In the genomic region with DNA sequence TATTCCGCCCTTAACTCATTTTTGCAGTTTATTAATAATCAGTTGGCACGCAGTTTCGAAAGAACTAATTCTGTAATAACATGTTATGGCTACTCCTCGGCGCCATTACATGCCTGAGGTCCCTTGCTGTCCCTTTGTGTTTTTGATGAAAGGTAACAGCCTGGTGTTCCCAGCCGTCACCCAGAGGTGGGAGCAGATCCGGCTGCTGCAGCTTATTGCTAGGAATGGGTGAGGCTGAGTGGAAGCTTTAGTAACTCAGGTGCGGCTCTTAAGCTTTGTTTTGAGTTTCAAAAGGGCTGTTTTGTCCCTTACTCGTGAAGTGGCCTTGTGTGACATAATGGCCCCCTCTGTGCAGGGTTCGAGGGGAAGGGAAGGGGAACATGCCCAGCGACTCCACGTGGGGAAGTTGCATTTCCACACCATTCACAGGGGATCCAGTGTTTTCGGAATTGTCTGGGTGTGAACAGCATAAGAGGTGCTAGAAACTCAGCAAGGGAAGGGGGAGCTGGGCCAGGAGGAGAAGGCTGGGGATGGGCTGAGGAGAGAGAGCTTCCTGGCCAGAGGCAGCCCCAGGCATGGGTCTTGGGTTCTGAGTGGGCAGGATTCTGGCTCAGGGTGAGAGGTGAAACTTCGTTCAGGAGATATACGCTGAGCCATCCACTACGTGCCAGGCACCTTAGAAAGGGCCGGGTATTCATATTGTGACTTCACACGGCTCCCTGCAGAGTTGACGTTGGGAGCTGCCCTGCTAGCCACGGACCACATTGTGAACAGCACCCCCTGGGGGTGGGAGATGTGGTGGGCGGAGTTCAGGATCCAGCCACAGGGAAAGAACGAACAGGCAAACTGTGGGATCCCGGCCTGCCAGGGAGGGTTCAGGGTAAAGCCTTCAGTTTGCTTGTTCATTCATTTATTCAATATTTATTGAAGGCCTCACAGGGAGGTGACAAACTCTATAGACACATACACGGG, we compare ENCODE assay signal across 9 cellular contexts.
DNase-seq lines count a peak whose midpoint lies in the region; ATAC-seq and TF ChIP-seq lines count a peak whose summit lies in the region.
"Had no signal": no experiment of that assay in that cellular context is flagged by ENCODE, and none has a peak within 500 bp of the region (broad histone marks: within the 10 kb centered on the region; RNA-seq: fewer than 3 reads in every experiment).

No MANE protein-coding gene starts in this region.

- H3K9me3 Mint-ChIP-seq in GM23338, result peaks cover 2% of the 10 kb centered on the region; the same call in 1 of the 3 replicates

- H3K27me3 Mint-ChIP-seq in GM23338 (ENCODE audit: insufficient read depth, low read depth, poor library complexity), result peaks cover 27% of the 10 kb centered on the region

- DNase-seq in A673 (ENCODE audit: low spot score), result peak; percentile 76
- DNase-seq in GM23338 (ENCODE audit: low spot score), result peak; percentile 87
- peak; percentile 27 for DNase-seq in fibroblast of mammary gland (ENCODE audit: low read depth)
- DNase-seq in effector memory CD4-positive, alpha-beta T cell, result no peak

- peaks cover 87% of the 10 kb centered on the region for H3K4me1 Mint-ChIP-seq in GM23338

- H3K36me3 ChIP-seq in A673 (ENCODE audit: insufficient read depth, low read length, poor library complexity, severe bottlenecking), result no peaks in the 10 kb centered on the region
- H3K36me3 ChIP-seq in GM23338 (ENCODE audit: insufficient read depth), result no peaks in the 10 kb centered on the region; the same call in 1 of the 2 replicates
- no peaks in the 10 kb centered on the region for H3K36me3 ChIP-seq in parathyroid adenoma (ENCODE audit: control insufficient read depth, insufficient read depth, low read length)
- H3K36me3 ChIP-seq in effector memory CD4-positive, alpha-beta T cell (ENCODE audit: control insufficient read depth, insufficient read depth, low read length), result no peaks in the 10 kb centered on the region

- H3K36me3 Mint-ChIP-seq in GM23338 (ENCODE audit: low read depth), result peaks cover 30% of the 10 kb centered on the region
- H3K36me3 Mint-ChIP-seq: activated naive CD8-positive, alpha-beta T cell had no signal

- H3K9ac ChIP-seq in parathyroid adenoma, result no peak overlapping the region

- peak; percentile 64 for ATAC-seq in GM23338
- ATAC-seq in SK-N-SH treated with all-trans-retinoic acid at 6 μM for 48 hours, result peak; percentile 60
- ATAC-seq in HG02852 (IDR thresholded peaks at IDR 0.05; ENCODE audit: unreplicated experiment), result no peak
- no peak for ATAC-seq in GM18498 (IDR thresholded peaks at IDR 0.05; ENCODE audit: unreplicated experiment)

- POLR2A ChIA-PET in A673 (lab: Charles Lee; ENCODE audit: low non-redundant PET), result no interaction called here

- peak overlapping the region; percentile 64; the same call in 1 of the 2 replicates for H3K27ac Mint-ChIP-seq in GM23338
- H3K27ac Mint-ChIP-seq: activated naive CD8-positive, alpha-beta T cell had no signal

- no peak overlapping the region for H2AFZ ChIP-seq in GM23338
- no peak overlapping the region for H2AFZ ChIP-seq in parathyroid adenoma

- H3K4me3 ChIP-seq in A673 (ENCODE audit: low read depth, low read length, poor library complexity, severe bottlenecking) (no peak overlapping the region), GM23338 (no peak overlapping the region), fibroblast of mammary gland (ENCODE audit: control insufficient read depth, low read depth, low read length) (no peak overlapping the region), parathyroid adenoma (ENCODE audit: low read depth, low read length) (no peak overlapping the region)
- no peak overlapping the region for H3K4me3 ChIP-seq in effector memory CD4-positive, alpha-beta T cell (ENCODE audit: insufficient read depth, low read depth, low read length, poor library complexity, severe bottlenecking)

- H4K20me1 ChIP-seq in GM23338 (replicated peaks; ENCODE audit: insufficient read depth), result peaks cover 6% of the 10 kb centered on the region

- peak; percentile 75 for TF ChIP-seq CTCF in A673 (conservative IDR thresholded peaks at IDR 0.05; ENCODE audit: low read depth, low read length)
- peak; percentile 73 to 81 for TF ChIP-seq CTCF in GM23338 (conservative IDR thresholded peaks at IDR 0.05; ENCODE audit: low read depth in 2 of 2)
- TF ChIP-seq CTCF in fibroblast of mammary gland (conservative IDR thresholded peaks at IDR 0.05; ENCODE audit: control insufficient read depth, insufficient read depth, low read depth, low read length), result peak; percentile 39
- peak; percentile 79 for TF ChIP-seq CTCF in parathyroid adenoma (IDR thresholded peaks at IDR 0.05)

- H3F3A ChIP-seq in GM23338 (replicated peaks; ENCODE audit: low read depth), result peaks cover 3% of the 10 kb centered on the region; the same call in 1 of the 2 replicates

- H3K4me2 ChIP-seq in GM23338 (peak overlapping the region; percentile 54), parathyroid adenoma (ENCODE audit: low read length) (no peak overlapping the region)

- H3K79me2 ChIP-seq in GM23338 (replicated peaks; ENCODE audit: insufficient read depth) (peaks cover 76% of the 10 kb centered on the region), parathyroid adenoma (peaks cover 18% of the 10 kb centered on the region)

- peaks cover 92% of the 10 kb centered on the region for H3K4me1 ChIP-seq in A673 (ENCODE audit: insufficient read depth, low read length, poor library complexity, severe bottlenecking)
- H3K4me1 ChIP-seq in GM23338 (ENCODE audit: insufficient read depth), result peaks cover 76% of the 10 kb centered on the region
- H3K4me1 ChIP-seq in parathyroid adenoma, result peaks cover 21% of the 10 kb centered on the region
- H3K4me1 ChIP-seq in effector memory CD4-positive, alpha-beta T cell (ENCODE audit: control insufficient read depth, insufficient read depth, low read length, poor library complexity, severe bottlenecking), result no peaks in the 10 kb centered on the region

- H3K9me3 ChIP-seq in A673 (ENCODE audit: low read depth, low read length, poor library complexity, severe bottlenecking), result no peaks in the 10 kb centered on the region
- no peaks in the 10 kb centered on the region for H3K9me3 ChIP-seq in parathyroid adenoma (ENCODE audit: control insufficient read depth, low read length)
- no peaks in the 10 kb centered on the region for H3K9me3 ChIP-seq in effector memory CD4-positive, alpha-beta T cell (ENCODE audit: control insufficient read depth, low read length)

- CTCF ChIA-PET in A673 (lab: Charles Lee), result no interaction called here

- H3K9me2 ChIP-seq in GM23338 (ENCODE audit: insufficient read depth), result no peaks in the 10 kb centered on the region

- peak overlapping the region; percentile 3; the same call in 1 of the 3 replicates for H3K4me3 Mint-ChIP-seq in GM23338
- H3K4me3 Mint-ChIP-seq: activated naive CD8-positive, alpha-beta T cell had no signal

- H3K27ac ChIP-seq in A673 (ENCODE audit: low read depth, low read length, poor library complexity, severe bottlenecking) (no peak overlapping the region), GM23338 (ENCODE audit: low read depth) (peak overlapping the region; percentile 83), parathyroid adenoma (no peak overlapping the region)
- H3K27ac ChIP-seq in effector memory CD4-positive, alpha-beta T cell (ENCODE audit: insufficient read depth, low read length, poor library complexity, severe bottlenecking), result no peak overlapping the region

- intact Hi-C loops in A673 (cut with micrococcal nuclease; ENCODE audit: unreplicated experiment), result loop anchor here (2.0 kb wide), 1 partner anchor 111 kb away; a partner anchor contains a TSS

- BruUV-seq in A673 (replicated peaks; lab: Mats Ljungman, UMichigan), result no TSS peak

- no peaks in the 10 kb centered on the region for H3K27me3 ChIP-seq in A673 (replicated peaks; ENCODE audit: insufficient read depth, low read depth, low read length, poor library complexity)
- no peaks in the 10 kb centered on the region for H3K27me3 ChIP-seq in GM23338 (ENCODE audit: insufficient read depth)
- no peaks in the 10 kb centered on the region for H3K27me3 ChIP-seq in parathyroid adenoma (ENCODE audit: control insufficient read depth, insufficient read depth, low read length)
- peaks cover 1% of the 10 kb centered on the region for H3K27me3 ChIP-seq in effector memory CD4-positive, alpha-beta T cell (replicated peaks; ENCODE audit: control insufficient read depth, insufficient read depth, low read length, poor library complexity, severe bottlenecking)

TF ChIP-seq in SK-N-SH treated with all-trans-retinoic acid at 6 μM for 48 hours, 23 proteins besides CTCF, POLR2A, EP300 and RAD21 (continues in another document):
- TF ChIP-seq ISL1 (CRISPR knock-in tag; IDR thresholded peaks at IDR 0.05), result no peak
- TF ChIP-seq ESRRG (CRISPR knock-in tag; IDR thresholded peaks at IDR 0.05), result no peak
- no peak for TF ChIP-seq RARB (CRISPR knock-in tag; IDR thresholded peaks at IDR 0.05)
- TF ChIP-seq GLIS3 (CRISPR knock-in tag; IDR thresholded peaks at IDR 0.05), result no peak
- TF ChIP-seq, protein P1, sequence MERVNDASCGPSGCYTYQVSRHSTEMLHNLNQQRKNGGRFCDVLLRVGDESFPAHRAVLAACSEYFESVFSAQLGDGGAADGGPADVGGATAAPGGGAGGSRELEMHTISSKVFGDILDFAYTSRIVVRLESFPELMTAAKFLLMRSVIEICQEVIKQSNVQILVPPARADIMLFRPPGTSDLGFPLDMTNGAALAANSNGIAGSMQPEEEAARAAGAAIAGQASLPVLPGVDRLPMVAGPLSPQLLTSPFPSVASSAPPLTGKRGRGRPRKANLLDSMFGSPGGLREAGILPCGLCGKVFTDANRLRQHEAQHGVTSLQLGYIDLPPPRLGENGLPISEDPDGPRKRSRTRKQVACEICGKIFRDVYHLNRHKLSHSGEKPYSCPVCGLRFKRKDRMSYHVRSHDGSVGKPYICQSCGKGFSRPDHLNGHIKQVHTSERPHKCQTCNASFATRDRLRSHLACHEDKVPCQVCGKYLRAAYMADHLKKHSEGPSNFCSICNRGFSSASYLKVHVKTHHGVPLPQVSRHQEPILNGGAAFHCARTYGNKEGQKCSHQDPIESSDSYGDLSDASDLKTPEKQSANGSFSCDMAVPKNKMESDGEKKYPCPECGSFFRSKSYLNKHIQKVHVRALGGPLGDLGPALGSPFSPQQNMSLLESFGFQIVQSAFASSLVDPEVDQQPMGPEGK (CRISPR knock-in tag; IDR thresholded peaks at IDR 0.05; ENCODE audit: borderline replicate concordance), result no peak

Comparison
In these comparisons a context has a peak if more than half of its experiments do, and no peak if none do; other contexts are left out.
1. DNase-seq: peak in A673 (single experiment), GM23338 (single experiment) and fibroblast of mammary gland (single experiment); none in effector memory CD4-positive, alpha-beta T cell (0 of 3).
2. ATAC-seq: peak in GM23338 (single experiment) and SK-N-SH treated with all-trans-retinoic acid at 6 μM for 48 hours (single experiment); none in HG02852 (single experiment) and GM18498 (single experiment).
3. Peak in every context shown above with its lines, with median percentiles within 50 percentile points of each other: CTCF ChIP-seq.